ENCODE assay signal across 15 cellular contexts in genomic region chr18:49901862-49902340, GRCh38.
DNase-seq lines count a peak whose midpoint lies in the region; TF ChIP-seq lines count a peak whose summit lies in the region.
"Had no signal": no experiment of that assay in that cellular context is flagged by ENCODE, and none has a peak within 500 bp of the region (broad histone marks: within the 10 kb centered on the region; RNA-seq: fewer than 3 reads in every experiment).

No MANE protein-coding gene starts in this region.

- H3K9me3 ChIP-seq in adrenal gland (replicated peaks in 1 of 3): no peaks in the 10 kb centered on the region
- H3K9me3 ChIP-seq: A549, BE2C, Caco-2 had no signal

- H3K27ac ChIP-seq in adrenal gland: no peak overlapping the region
- H3K27ac ChIP-seq: A549, C4-2B had no signal

- H3K27me3 ChIP-seq in adrenal gland: no peaks in the 10 kb centered on the region
- H3K27me3 ChIP-seq: BE2C had no signal

- no peak overlapping the region for H3K4me3 ChIP-seq in epithelial cell of esophagus (ENCODE audit: low read length)
- no peak overlapping the region for H3K4me3 ChIP-seq in adrenal gland
- H3K4me3 ChIP-seq: A549, GM12878 had no signal

- TF ChIP-seq POLR2A in adrenal gland (IDR thresholded peaks at IDR 0.05): no peak

- H3K4me1 ChIP-seq in adrenal gland (replicated peaks in 1 of 2): no peaks in the 10 kb centered on the region
- H3K4me1 ChIP-seq: A549, BE2C, Caco-2 had no signal

- intact Hi-C loops in adrenal gland (cut with DNase I): no loop called here

- no peak for TF ChIP-seq CTCF in epithelial cell of esophagus (IDR thresholded peaks at IDR 0.05; ENCODE audit: insufficient read depth, low read depth, low read length, missing control alignments)
- no peak for TF ChIP-seq CTCF in adrenal gland (IDR thresholded peaks at IDR 0.05)

- H3K36me3 ChIP-seq in adrenal gland (replicated peaks in 1 of 2): no peaks in the 10 kb centered on the region
- H3K36me3 ChIP-seq: BE2C had no signal

- DNase-seq in Daoy (ENCODE audit: low read depth): peak; percentile 10
- peak; percentile 43 for DNase-seq in M059J (ENCODE audit: low read depth)
- DNase-seq in epithelial cell of esophagus (ENCODE audit: low read depth): peak; percentile 27
- no peak for DNase-seq in activated CD4-positive, CD25-positive, alpha-beta regulatory T cell (lab: John Stamatoyannopoulos, UW)
- no peak for DNase-seq in DMS153 (lab: John Stamatoyannopoulos, UW)
- DNase-seq in COR-L47 (lab: John Stamatoyannopoulos, UW): no peak
- no peak for DNase-seq in adrenal gland
- DNase-seq: BE2C; Caco-2; CD8-positive, alpha-beta T cell; DMS53; HCEC 1CT had no signal

- WGBS in adrenal gland, 4 donors: 68 to 74% (median 70%) methylated on average over 4 to 6 of the region's 6 CpGs

Comparison
In these comparisons a context has a peak if more than half of its experiments do, and no peak if none do; other contexts are left out.
1. DNase-seq: peak in Daoy (single experiment), M059J (single experiment) and epithelial cell of esophagus (single experiment); none in activated CD4-positive, CD25-positive, alpha-beta regulatory T cell (0 of 4), DMS153 (single experiment), COR-L47 (single experiment) and adrenal gland (0 of 7).